ENCODE assay signal across 17 cellular contexts in genomic region chr2:75820693-75821092, GRCh38.
DNase-seq lines count a peak whose midpoint lies in the region; ATAC-seq, FAIRE-seq and TF ChIP-seq lines count a peak whose summit lies in the region.
"Had no signal": no experiment of that assay in that cellular context is flagged by ENCODE, and none has a peak within 500 bp of the region (broad histone marks: within the 10 kb centered on the region; RNA-seq: fewer than 3 reads in every experiment).

No MANE protein-coding gene starts in this region.

- ATAC-seq in GM18502 (IDR thresholded peaks at IDR 0.05; ENCODE audit: poor library complexity, unreplicated experiment) (peak; percentile 80), GM21360 (IDR thresholded peaks at IDR 0.05; ENCODE audit: unreplicated experiment) (peak; percentile 80), HG03342 (IDR thresholded peaks at IDR 0.05; ENCODE audit: unreplicated experiment) (peak; percentile 66), GM12878 (peak; percentile 60), HG02678 (IDR thresholded peaks at IDR 0.05; ENCODE audit: unreplicated experiment) (no peak)
- ATAC-seq: K562, SK-N-SH treated with all-trans-retinoic acid at 6 μM for 48 hours had no signal

- CTCF ChIA-PET in GM12878 (lab: Yijun Ruan, JAX) = no interaction called here

- in situ Hi-C loops in GM12878 (cut with MboI) = no loop called here

- no peak for TF ChIP-seq EP300 in GM12878 (IDR thresholded peaks at IDR 0.05; ENCODE audit: borderline replicate concordance in 1 of 2, control insufficient read depth in 1 of 2, low read depth in 2 of 2, low read length in 2 of 2)

- no peaks in the 10 kb centered on the region for H3K79me2 ChIP-seq in GM12878 (ENCODE audit: control insufficient read depth, insufficient read depth, low read length)

- BruUV-seq in GM12878 (replicated peaks; lab: Mats Ljungman, UMichigan) = no TSS peak

- DNase-seq in GM12878 (ENCODE audit: low read depth, low spot score) (peak; percentile 24), NCI-H82 treated with DMSO at 0.1 percent for 48 hours (lab: John Stamatoyannopoulos, UW; ENCODE audit: unreplicated experiment) (no peak), testis (no peak)
- DNase-seq: AML-193, DMS53, NCI-H1417 treated with DMSO at 0.1 percent for 48 hours, NCI-H1930, NCI-H526 treated with DMSO at 0.1 percent for 48 hours, SHP77 treated with DMSO at 0.1 percent for 48 hours, T-helper 1 cell, T1000 had no signal

- H3K4me2 ChIP-seq in GM12878 (ENCODE audit: control insufficient read depth, insufficient read depth) = no peak overlapping the region

- no peak for TF ChIP-seq POLR2A in GM12878 (IDR thresholded peaks at IDR 0.05; ENCODE audit: low read depth, low read length)
- no peak for TF ChIP-seq POLR2A in testis (IDR thresholded peaks at IDR 0.05)

- SMC1A ChIA-PET in GM12878 (lab: Charles Lee; ENCODE audit: uncharacterized antibody, unreplicated experiment) = no interaction called here

- no peaks in the 10 kb centered on the region for H4K20me1 ChIP-seq in GM12878 (ENCODE audit: control insufficient read depth, insufficient read depth)

- no peak overlapping the region for H2AFZ ChIP-seq in GM12878 (ENCODE audit: control insufficient read depth, low read depth, low read length)

- no peaks in the 10 kb centered on the region for H3K27me3 ChIP-seq in GM12878 (replicated peaks in 1 of 2; ENCODE audit: control insufficient read depth in 2 of 2, insufficient read depth in 2 of 2, low read length in 1 of 2)
- no peaks in the 10 kb centered on the region for H3K27me3 ChIP-seq in testis

- TF ChIP-seq CTCF in GM12878 (IDR thresholded peaks at IDR 0.05 in 2 of 3, conservative IDR thresholded peaks at IDR 0.05 in 1 of 3; ENCODE audit: control insufficient read depth in 2 of 3, extremely low read depth in 1 of 3, insufficient read depth in 1 of 3, low read depth in 3 of 3, low read length in 3 of 3) (no peak), testis (IDR thresholded peaks at IDR 0.05) (no peak)

- WGBS in GM12878 (ENCODE audit: insufficient coverage, insufficient replicate concordance, low lambda C conversion rate, missing lambda C conversion rate) = 0% methylated on average over 3 of the region's 3 CpGs
- WGBS in testis, 2 donors = 85 to 90% methylated on average over 3 of the region's 3 CpGs

- no peak overlapping the region for H3K9ac ChIP-seq in GM12878 (ENCODE audit: control insufficient read depth, insufficient read depth, low read length)

- TF ChIP-seq RAD21 in GM12878 (IDR thresholded peaks at IDR 0.05; ENCODE audit: insufficient read depth, low read depth, low read length) = no peak

- no peak for FAIRE-seq in GM12878 (lab: Jason Lieb, UNC)
- FAIRE-seq: K562 had no signal

- H3K4me3 ChIP-seq in GM12878 (no peak overlapping the region), testis (no peak overlapping the region)
- H3K4me3 ChIP-seq: K562 had no signal

- intact Hi-C loops in GM12878 (cut with micrococcal nuclease; ENCODE audit: unreplicated experiment) (no loop called here), testis (cut with DNase I; ENCODE audit: low total_unique reads) (no loop called here)

- H3K4me1 ChIP-seq in GM12878 (ENCODE audit: control insufficient read depth, insufficient read depth, low read length) = peaks cover 8% of the 10 kb centered on the region
- H3K4me1 ChIP-seq in testis = no peaks in the 10 kb centered on the region

- H3K27ac ChIP-seq in GM12878 (ENCODE audit: control insufficient read depth, insufficient read depth) = no peak overlapping the region
- no peak overlapping the region for H3K27ac ChIP-seq in testis

- RAD21 ChIA-PET in GM12878 (lab: Charles Lee; ENCODE audit: unreplicated experiment) = no interaction called here

- POLR2A ChIA-PET in GM12878 (lab: Charles Lee) = no interaction called here

- peaks cover 5% of the 10 kb centered on the region for H3K9me3 ChIP-seq in GM12878 (replicated peaks; ENCODE audit: control insufficient read depth, insufficient read depth, low read length)
- H3K9me3 ChIP-seq in testis = no peaks in the 10 kb centered on the region

- H3K36me3 ChIP-seq in GM12878 (ENCODE audit: control insufficient read depth in 2 of 2, insufficient read depth in 2 of 2, low read length in 1 of 2) (no peaks in the 10 kb centered on the region), testis (ENCODE audit: low read depth, missing control alignments) (no peaks in the 10 kb centered on the region)

TF ChIP-seq in GM12878, 131 proteins besides CTCF, POLR2A, EP300 and RAD21:
- TF ChIP-seq, protein P1, sequence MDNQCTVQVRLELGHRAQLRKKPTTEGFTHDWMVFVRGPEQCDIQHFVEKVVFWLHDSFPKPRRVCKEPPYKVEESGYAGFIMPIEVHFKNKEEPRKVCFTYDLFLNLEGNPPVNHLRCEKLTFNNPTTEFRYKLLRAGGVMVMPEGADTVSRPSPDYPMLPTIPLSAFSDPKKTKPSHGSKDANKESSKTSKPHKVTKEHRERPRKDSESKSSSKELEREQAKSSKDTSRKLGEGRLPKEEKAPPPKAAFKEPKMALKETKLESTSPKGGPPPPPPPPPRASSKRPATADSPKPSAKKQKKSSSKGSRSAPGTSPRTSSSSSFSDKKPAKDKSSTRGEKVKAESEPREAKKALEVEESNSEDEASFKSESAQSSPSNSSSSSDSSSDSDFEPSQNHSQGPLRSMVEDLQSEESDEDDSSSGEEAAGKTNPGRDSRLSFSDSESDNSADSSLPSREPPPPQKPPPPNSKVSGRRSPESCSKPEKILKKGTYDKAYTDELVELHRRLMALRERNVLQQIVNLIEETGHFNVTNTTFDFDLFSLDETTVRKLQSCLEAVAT (IDR thresholded peaks at IDR 0.05) = no peak
- TF ChIP-seq IKZF1 (conservative IDR thresholded peaks at IDR 0.05) (no peak), CREM (IDR thresholded peaks at IDR 0.05; ENCODE audit: low read depth) (no peak), EZH2 (IDR thresholded peaks at IDR 0.05; ENCODE audit: borderline replicate concordance, control insufficient read depth, low read depth, low read length) (no peak), YBX1 (IDR thresholded peaks at IDR 0.05) (no peak), ATF2 (IDR thresholded peaks at IDR 0.05; ENCODE audit: low read length) (0 out of 2 replicates have a peak, but pooled peaks have one; percentile 27), RUNX3 (IDR thresholded peaks at IDR 0.05; ENCODE audit: low read length) (peak; percentile 46; the same call in 1 of the 2 replicates), TCF7 (IDR thresholded peaks at IDR 0.05; ENCODE audit: borderline replicate concordance) (no peak), CHD1 (IDR thresholded peaks at IDR 0.05; ENCODE audit: low read depth, low read length) (no peak), CHD2 (IDR thresholded peaks at IDR 0.05; ENCODE audit: borderline replicate concordance, low read depth, low read length) (no peak), SPI1 (IDR thresholded peaks at IDR 0.05; ENCODE audit: borderline replicate concordance, insufficient read depth, low read depth, low read length) (peak; percentile 62; the same call in 1 of the 2 replicates), BCL11A (IDR thresholded peaks at IDR 0.05; ENCODE audit: low read depth, low read length) (no peak), BMI1 (IDR thresholded peaks at IDR 0.05; ENCODE audit: borderline replicate concordance) (no peak)
